Comparison of ENCODE assay signal across 24 cellular contexts in the genomic region with DNA sequence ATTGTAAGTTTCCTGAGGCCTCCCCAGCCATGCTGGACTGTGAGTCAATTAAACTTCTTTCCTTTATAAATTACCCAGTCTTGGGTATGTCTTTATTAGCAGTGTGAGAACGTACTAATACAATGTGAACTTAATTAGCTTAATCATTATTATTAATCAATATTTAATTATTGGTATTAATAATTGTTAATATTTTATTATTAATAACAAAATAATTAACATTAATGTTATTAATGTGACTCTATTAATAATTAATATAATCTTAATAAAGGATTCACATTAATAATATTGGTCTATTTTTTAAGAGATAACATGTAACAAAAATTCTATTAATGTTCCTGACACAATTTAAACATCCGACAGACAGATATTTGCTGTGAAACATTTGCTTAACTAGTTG.
"Had no signal": no experiment of that assay in that cellular context is flagged by ENCODE, and none has a peak within 500 bp of the region (broad histone marks: within the 10 kb centered on the region; RNA-seq: fewer than 3 reads in every experiment).

No MANE protein-coding gene starts in this region.

- H3K4me3 ChIP-seq: left ventricle myocardium inferior, lung, neural progenitor cell, prostate gland, skin epidermis, spleen, tibial nerve, uterus had no signal

- H3K36me3 ChIP-seq: left ventricle myocardium inferior, neural progenitor cell, neutrophil, prostate gland, spleen, tibial nerve, uterus had no signal

- H3K27ac ChIP-seq: left ventricle myocardium inferior, neural progenitor cell, neutrophil, prostate gland, skin epidermis, spleen, tibial nerve, uterus had no signal

- H3K4me1 ChIP-seq: left ventricle myocardium inferior, neural progenitor cell, prostate gland, spleen, tibial nerve, uterus had no signal

- ATAC-seq: natural killer cell; right cardiac atrium; stimulated activated effector memory CD8-positive, alpha-beta T cell treated with anti-CD3 and anti-CD28 coated beads, Interleukin-12 subunit alpha, Interleukin-12 subunit beta, amount 100 ng/mL, for 72 hours had no signal

- H3K27me3 ChIP-seq: neural progenitor cell, neutrophil, spleen, tibial nerve, uterus had no signal

- H3K27ac Mint-ChIP-seq: immature natural killer cell; mesothelial cell of epicardium; natural killer cell; nephron progenitor cell; neural progenitor cell; stimulated activated effector memory CD8-positive, alpha-beta T cell treated with anti-CD3 and anti-CD28 coated beads, Interleukin-12 subunit alpha, Interleukin-12 subunit beta, amount 100 ng/mL, for 72 hours; stimulated activated naive CD8-positive, alpha-beta T cell treated with anti-CD3 and anti-CD28 coated beads, Interleukin-15, Interleukin-2, amounts not matched to agents 100 ng/mL and 50 ng/mL, for 24 hours; type B pancreatic cell had no signal

- DNase-seq: hypothalamus; immature natural killer cell; left ventricle myocardium inferior; mesendoderm; naive B cell; natural killer cell; nephron progenitor cell; occipital lobe; retina; right cardiac atrium; spleen; stimulated activated CD4-positive, alpha-beta T cell treated with anti-CD3 and anti-CD28 coated beads, Interleukin-4, amount 100 ng/mL, for 24 hours; stimulated activated naive CD4-positive, alpha-beta T cell; uterus had no signal

- H3K27me3 Mint-ChIP-seq: naive B cell; stimulated activated naive CD8-positive, alpha-beta T cell treated with anti-CD3 and anti-CD28 coated beads, Interleukin-15, Interleukin-2, amounts not matched to agents 100 ng/mL and 50 ng/mL, for 24 hours; type B pancreatic cell had no signal

- H3K9me3 ChIP-seq: neutrophil, prostate gland, tibial nerve, uterus had no signal

- H3K4me3 Mint-ChIP-seq: immature natural killer cell; mesothelial cell of epicardium; naive B cell; natural killer cell; nephron progenitor cell; neural progenitor cell; stimulated activated effector memory CD8-positive, alpha-beta T cell treated with anti-CD3 and anti-CD28 coated beads, Interleukin-12 subunit alpha, Interleukin-12 subunit beta, amount 100 ng/mL, for 72 hours; stimulated activated naive CD8-positive, alpha-beta T cell treated with anti-CD3 and anti-CD28 coated beads, Interleukin-15, Interleukin-2, amounts not matched to agents 100 ng/mL and 50 ng/mL, for 24 hours; type B pancreatic cell had no signal

- H3K4me1 Mint-ChIP-seq: immature natural killer cell; mesothelial cell of epicardium; naive B cell; natural killer cell; nephron progenitor cell; neural progenitor cell; stimulated activated effector memory CD8-positive, alpha-beta T cell treated with anti-CD3 and anti-CD28 coated beads, Interleukin-12 subunit alpha, Interleukin-12 subunit beta, amount 100 ng/mL, for 72 hours had no signal

- H3K36me3 Mint-ChIP-seq: immature natural killer cell; natural killer cell; neural progenitor cell; stimulated activated effector memory CD8-positive, alpha-beta T cell treated with anti-CD3 and anti-CD28 coated beads, Interleukin-12 subunit alpha, Interleukin-12 subunit beta, amount 100 ng/mL, for 72 hours had no signal

- H3K9me3 Mint-ChIP-seq: natural killer cell, nephron progenitor cell had no signal

- H3K9ac ChIP-seq: neural progenitor cell had no signal
